ENCODE assay signal across 8 cellular contexts in genomic region chr11:119356349-119357031, GRCh38. TPM values are rescaled to one million over a fixed set of nuclear protein-coding genes. Genes with fewer than 3 reads are reported as not detected.
DNase-seq lines count a peak whose midpoint lies in the region; ATAC-seq and TF ChIP-seq lines count a peak whose summit lies in the region.

No MANE protein-coding gene starts in this region.

- peak; percentile 89 for DNase-seq in Right ventricle myocardium superior
- peak; percentile 85 to 94 for DNase-seq in upper lobe of left lung
- no peak for DNase-seq in Calu3

- CTCF ChIA-PET in Calu3 (lab: Charles Lee), result no interaction called here

- H3K27me3 ChIP-seq in parathyroid adenoma (ENCODE audit: control insufficient read depth, insufficient read depth, low read length), result no peaks in the 10 kb centered on the region
- no peaks in the 10 kb centered on the region for H3K27me3 ChIP-seq in upper lobe of left lung

- H3K4me1 ChIP-seq in parathyroid adenoma, result no peaks in the 10 kb centered on the region
- H3K4me1 ChIP-seq in upper lobe of left lung, result peaks cover 3 to 32% (median 24%) of the 10 kb centered on the region in 4 donors

- no peaks in the 10 kb centered on the region for H3K9me3 Mint-ChIP-seq in activated naive CD8-positive, alpha-beta T cell (ENCODE audit: low read depth)
- no peaks in the 10 kb centered on the region for H3K9me3 Mint-ChIP-seq in Calu3 (ENCODE audit: low read depth, unreplicated experiment)

- peak overlapping the region; percentile 51 for H3K4me2 ChIP-seq in parathyroid adenoma (ENCODE audit: low read length)

- WGBS in upper lobe of left lung, 2 donors, result 5 to 6% methylated on average over 43 to 54 of the region's 54 CpGs

- TF ChIP-seq CTCF in parathyroid adenoma (IDR thresholded peaks at IDR 0.05) (peak; percentile 13), upper lobe of left lung (IDR thresholded peaks at IDR 0.05) (peak; percentile 82 to 97 (median 92)), Calu3 (IDR thresholded peaks at IDR 0.05; ENCODE audit: unreplicated experiment) (no peak)

- H3K79me2 ChIP-seq in parathyroid adenoma, result no peaks in the 10 kb centered on the region

- H3K36me3 ChIP-seq in parathyroid adenoma (ENCODE audit: control insufficient read depth, insufficient read depth, low read length) (no peaks in the 10 kb centered on the region), upper lobe of left lung (no peaks in the 10 kb centered on the region)

- H3K36me3 Mint-ChIP-seq in activated naive CD8-positive, alpha-beta T cell, result no peaks in the 10 kb centered on the region
- H3K36me3 Mint-ChIP-seq in Calu3 (ENCODE audit: insufficient read depth, unreplicated experiment), result no peaks in the 10 kb centered on the region

- H3K27me3 Mint-ChIP-seq in activated naive CD8-positive, alpha-beta T cell, result peaks cover 25% of the 10 kb centered on the region
- H3K27me3 Mint-ChIP-seq in Calu3 (ENCODE audit: unreplicated experiment), result peaks cover 18% of the 10 kb centered on the region

- BruUV-seq in Calu3 (replicated peaks; lab: Mats Ljungman, UMichigan), result no TSS peak

- H3K4me3 ChIP-seq in parathyroid adenoma (ENCODE audit: low read depth, low read length), result peak overlapping the region; percentile 33
- H3K4me3 ChIP-seq in upper lobe of left lung, result peak overlapping the region; percentile 27 to 60 (median 45)

- no peak overlapping the region for H3K27ac ChIP-seq in parathyroid adenoma
- peak overlapping the region; percentile 31 to 82 (median 66) for H3K27ac ChIP-seq in upper lobe of left lung

- no peak overlapping the region for H3K27ac Mint-ChIP-seq in activated naive CD8-positive, alpha-beta T cell
- no peak overlapping the region for H3K27ac Mint-ChIP-seq in Calu3 (ENCODE audit: unreplicated experiment)

- intact Hi-C loops in Right ventricle myocardium superior (cut with DNase I), result loop anchor here (10.0 kb wide), 1 partner anchor 118 kb away; no protein-coding TSS in a partner anchor
- intact Hi-C loops in Calu3 (cut with micrococcal nuclease; ENCODE audit: unreplicated experiment), result no loop called here

- no peak for TF ChIP-seq EP300 in upper lobe of left lung (IDR thresholded peaks at IDR 0.05)

- no peaks in the 10 kb centered on the region for H3K9me3 ChIP-seq in parathyroid adenoma (ENCODE audit: control insufficient read depth, low read length)
- no peaks in the 10 kb centered on the region for H3K9me3 ChIP-seq in upper lobe of left lung

- peak; percentile 68 for ATAC-seq in GM18907 (IDR thresholded peaks at IDR 0.05; ENCODE audit: unreplicated experiment)
- peak; percentile 85 for ATAC-seq in HG03354 (IDR thresholded peaks at IDR 0.05; ENCODE audit: poor library complexity, severe bottlenecking, unreplicated experiment)
- peak; percentile 80 for ATAC-seq in SK-N-SH treated with all-trans-retinoic acid at 6 μM for 48 hours
- ATAC-seq in Right ventricle myocardium superior (ENCODE audit: poor library complexity), result peak; percentile 77
- ATAC-seq in upper lobe of left lung (ENCODE audit: low FRiP score in 2 of 2), result peak; percentile 89 to 96

- no peak overlapping the region for H3K9ac ChIP-seq in parathyroid adenoma

- H3K4me1 Mint-ChIP-seq in activated naive CD8-positive, alpha-beta T cell (ENCODE audit: low read depth), result peaks cover 5% of the 10 kb centered on the region
- peaks cover 17% of the 10 kb centered on the region for H3K4me1 Mint-ChIP-seq in Calu3 (ENCODE audit: low read depth, unreplicated experiment)

- peak overlapping the region; percentile 95 for H3K4me3 Mint-ChIP-seq in activated naive CD8-positive, alpha-beta T cell
- no peak overlapping the region for H3K4me3 Mint-ChIP-seq in Calu3 (ENCODE audit: low read depth, unreplicated experiment)

- TF ChIP-seq POLR2A in upper lobe of left lung (IDR thresholded peaks at IDR 0.05), result peak in 1 of 4 donors; percentile 15

- H2AFZ ChIP-seq in parathyroid adenoma, result peak overlapping the region; percentile 58

TF ChIP-seq in SK-N-SH treated with all-trans-retinoic acid at 6 μM for 48 hours, 23 proteins besides CTCF, POLR2A, EP300 and RAD21:
- TF ChIP-seq ZC3H10 (CRISPR knock-in tag; IDR thresholded peaks at IDR 0.05), result no peak
- TF ChIP-seq, protein P1, sequence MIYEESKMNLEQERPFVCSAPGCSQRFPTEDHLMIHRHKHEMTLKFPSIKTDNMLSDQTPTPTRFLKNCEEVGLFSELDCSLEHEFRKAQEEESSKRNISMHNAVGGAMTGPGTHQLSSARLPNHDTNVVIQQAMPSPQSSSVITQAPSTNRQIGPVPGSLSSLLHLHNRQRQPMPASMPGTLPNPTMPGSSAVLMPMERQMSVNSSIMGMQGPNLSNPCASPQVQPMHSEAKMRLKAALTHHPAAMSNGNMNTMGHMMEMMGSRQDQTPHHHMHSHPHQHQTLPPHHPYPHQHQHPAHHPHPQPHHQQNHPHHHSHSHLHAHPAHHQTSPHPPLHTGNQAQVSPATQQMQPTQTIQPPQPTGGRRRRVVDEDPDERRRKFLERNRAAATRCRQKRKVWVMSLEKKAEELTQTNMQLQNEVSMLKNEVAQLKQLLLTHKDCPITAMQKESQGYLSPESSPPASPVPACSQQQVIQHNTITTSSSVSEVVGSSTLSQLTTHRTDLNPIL (CRISPR knock-in tag; IDR thresholded peaks at IDR 0.05; ENCODE audit: low read depth), result no peak
- TF ChIP-seq TCF4 (CRISPR knock-in tag; IDR thresholded peaks at IDR 0.05; ENCODE audit: borderline replicate concordance), result no peak
- 0 out of 2 replicates have a peak, but pooled peaks have one; percentile 40 for TF ChIP-seq ZFP3 (CRISPR knock-in tag; IDR thresholded peaks at IDR 0.05)
- TF ChIP-seq GLIS3 (CRISPR knock-in tag; IDR thresholded peaks at IDR 0.05), result no peak
TF ChIP-seq in SK-N-SH treated with all-trans-retinoic acid at 6 μM for 48 hours: peak in this region for 1.

RNA-seq across cellular contexts. Expression of gene MFRP, which starts 10.0 kb away (rescaled TPM):
- not detected for total RNA-seq in Right ventricle myocardium superior
- not detected for total RNA-seq in upper lobe of left lung
- not detected in 2 replicates for total RNA-seq in Calu3 (2022)

RNA-seq across cellular contexts. Expression of gene C1QTNF5, which starts 15.8 kb away (rescaled TPM):
- total RNA-seq in Right ventricle myocardium superior, result 15.1 TPM
- 10 to 100 TPM; 10.5 to 57.2 (median 26.4) TPM for total RNA-seq in upper lobe of left lung
- not detected in 2 replicates for total RNA-seq in Calu3 (2022)

RNA-seq across cellular contexts. Expression of gene RNF26, which starts 22.2 kb away (rescaled TPM):
- total RNA-seq in Right ventricle myocardium superior (12.9 TPM), upper lobe of left lung (10 to 100 TPM in 5 of 6 donors, 1 to 10 TPM in 1; 5.2 to 25.5 (median 14.8) TPM), Calu3 (2022) (31.8 and 35.0 TPM in 2 replicates)

RNA-seq across cellular contexts. Expression of gene USP2, which starts 25.0 kb away (rescaled TPM):
- total RNA-seq in Right ventricle myocardium superior (136 TPM), upper lobe of left lung (1 to 10 TPM; 1.7 to 5.0 (median 3.0) TPM), Calu3 (2022) (1.1 TPM in 2 replicates)

RNA-seq across cellular contexts. Expression of gene MCAM, which starts 39.6 kb away (rescaled TPM):
- 41.9 TPM for total RNA-seq in Right ventricle myocardium superior
- total RNA-seq in upper lobe of left lung, result 100 to 1,000 TPM in 3 of 6 donors, 10 to 100 TPM in 3; 39.8 to 222 (median 76.5) TPM
- total RNA-seq in Calu3 (2022), result 11.1 and 25.1 TPM in 2 replicates
